2 cellular contexts compared by ENCODE assay signal in genomic region chr20:62436692-62437091, GRCh38.
TF ChIP-seq lines count a peak whose summit lies in the region.

No MANE protein-coding gene starts in this region.

TF ChIP-seq in HEK293, 187 proteins besides CTCF, POLR2A, EP300 and RAD21:
- peak; percentile 58 for TF ChIP-seq ZNF623 (tag by site-specific recombination; IDR thresholded peaks at IDR 0.05)
- no peak for TF ChIP-seq ZNF302 (tag by site-specific recombination; IDR thresholded peaks at IDR 0.05; ENCODE audit: low read depth)
TF ChIP-seq in HEK293: peak in this region for 1.

TF ChIP-seq in IMR-90, 13 proteins besides CTCF, POLR2A, EP300 and RAD21:
- TF ChIP-seq USF2 (IDR thresholded peaks at IDR 0.05; ENCODE audit: low read depth, low read length) (no peak), NFE2L2 (IDR thresholded peaks at IDR 0.05; ENCODE audit: low read depth, low read length) (no peak), RCOR1 (IDR thresholded peaks at IDR 0.05; ENCODE audit: insufficient replicate concordance, low read length) (no peak), CEBPB (IDR thresholded peaks at IDR 0.05; ENCODE audit: low read depth, low read length) (no peak), RFX5 (IDR thresholded peaks at IDR 0.05; ENCODE audit: low read depth, low read length) (no peak), SMC3 (IDR thresholded peaks at IDR 0.05; ENCODE audit: low read depth, low read length) (no peak), CHD1 (IDR thresholded peaks at IDR 0.05; ENCODE audit: low read depth, low read length) (no peak), MAZ (IDR thresholded peaks at IDR 0.05; ENCODE audit: borderline replicate concordance, low read depth, low read length) (no peak)
